In the genomic region with DNA sequence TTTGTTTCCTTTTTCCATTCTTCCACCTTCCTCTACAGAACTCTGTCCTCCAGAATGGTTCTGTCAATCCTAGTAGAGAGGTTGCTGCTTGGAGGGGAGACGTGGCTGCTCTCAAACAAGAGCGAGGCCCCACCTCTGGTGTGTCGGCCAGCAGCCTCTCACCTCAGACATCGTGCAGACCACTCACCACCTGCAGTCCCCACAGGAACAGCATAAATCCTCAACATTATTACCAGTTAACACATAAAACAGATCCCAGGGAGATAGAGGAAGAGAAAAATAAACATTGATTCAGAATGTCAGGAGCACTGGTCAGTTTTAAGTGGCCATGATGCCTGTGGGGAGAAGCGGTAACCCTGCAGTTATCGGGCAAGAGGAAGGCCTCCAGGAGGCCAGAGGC, we compare ENCODE assay signal across 31 cellular contexts.
"Had no signal": no experiment of that assay in that cellular context is flagged by ENCODE, and none has a peak within 500 bp of the region (broad histone marks: within the 10 kb centered on the region; RNA-seq: fewer than 3 reads in every experiment).

No MANE protein-coding gene starts in this region.

- H3K27ac Mint-ChIP-seq: naive B cell; naive thymus-derived CD8-positive, alpha-beta T cell; natural killer cell treated with Interleukin-12 subunit alpha and Interleukin-12 subunit beta and Interleukin-15 and Interleukin-18, amount 100 ng/mL, for 72 hours; nephron progenitor cell; stimulated activated memory B cell treated with anti-CD40 and anti-IgM and Interleukin-4, amounts not matched to agents 10 μg/mL and 1 μg/mL and 100 μg/mL, for 72 hours; type B pancreatic cell had no signal

- H3K4me1 Mint-ChIP-seq: naive B cell; naive thymus-derived CD8-positive, alpha-beta T cell; nephron progenitor cell; neural crest cell; stimulated activated memory B cell treated with anti-CD40 and anti-IgM and Interleukin-4, amounts not matched to agents 10 μg/mL and 1 μg/mL and 100 μg/mL, for 72 hours; stimulated activated naive CD8-positive, alpha-beta T cell treated with anti-CD3 and anti-CD28 coated beads, Interleukin-15, amount 100 ng/mL, for 72 hours had no signal

- H3K4me3 ChIP-seq: pancreas, prostate gland, right lobe of liver, skin epidermis, smooth muscle cell, spleen, suprapubic skin, testis, tibial artery, transverse colon, upper lobe of right lung, vagina had no signal

- H3K9me3 ChIP-seq: pancreas, prostate gland, right lobe of liver, testis, transverse colon, upper lobe of right lung, vagina had no signal

- DNase-seq: naive B cell; naive thymus-derived CD8-positive, alpha-beta T cell; nephron progenitor cell; nucleus accumbens; pancreas; right cardiac atrium; right lobe of liver; spleen; stimulated activated CD4-positive, alpha-beta T cell treated with anti-CD3 and anti-CD28 coated beads, Interleukin-12 subunit alpha, Interleukin-12 subunit beta, amount 100 ng/mL, for 4 hours; stimulated activated CD4-positive, alpha-beta T cell treated with anti-CD3 and anti-CD28 coated beads, Interleukin-1b, Interleukin-23, amount 100 ng/mL, for 48 hours; stimulated activated CD4-positive, alpha-beta T cell treated with anti-CD3 and anti-CD28 coated beads, Interleukin-4, amount 100 ng/mL, for 1 hour; stimulated activated CD4-positive, alpha-beta T cell treated with anti-CD3 and anti-CD28 coated beads, Interleukin-4, amount 100 ng/mL, for 4 hours; stimulated activated CD8-positive, alpha-beta memory T cell treated with anti-CD3 and anti-CD28 coated beads, Interleukin-4, amount 100 ng/mL, for 48 hours; stimulated activated naive CD4-positive, alpha-beta T cell; stimulated activated naive CD8-positive, alpha-beta T cell treated with anti-CD3 and anti-CD28 coated beads, Interleukin-15, amount 100 ng/mL, for 72 hours; stimulated activated naive CD8-positive, alpha-beta T cell treated with anti-CD3 and anti-CD28 coated beads, Interleukin-15, Interleukin-2, amounts not matched to agents 100 U/mL and 50 U/mL, for 24 hours; substantia nigra; testis; tibial artery; transverse colon; upper lobe of right lung had no signal

- H3K4me3 Mint-ChIP-seq: naive B cell; naive thymus-derived CD8-positive, alpha-beta T cell; natural killer cell treated with Interleukin-12 subunit alpha and Interleukin-12 subunit beta and Interleukin-15 and Interleukin-18, amount 100 ng/mL, for 72 hours; nephron progenitor cell; neural crest cell; stimulated activated memory B cell treated with anti-CD40 and anti-IgM and Interleukin-4, amounts not matched to agents 10 μg/mL and 1 μg/mL and 100 μg/mL, for 72 hours; stimulated activated naive CD8-positive, alpha-beta T cell treated with anti-CD3 and anti-CD28 coated beads, Interleukin-15, amount 100 ng/mL, for 72 hours; type B pancreatic cell had no signal

- H3K36me3 ChIP-seq: neutrophil, pancreas, prostate gland, right lobe of liver, spleen, suprapubic skin, tibial artery, transverse colon, upper lobe of right lung, vagina had no signal

- H3K27me3 Mint-ChIP-seq: naive B cell; natural killer cell treated with Interleukin-12 subunit alpha and Interleukin-12 subunit beta and Interleukin-15 and Interleukin-18, amount 100 ng/mL, for 72 hours; stimulated activated memory B cell treated with anti-CD40 and anti-IgM and Interleukin-4, amounts not matched to agents 10 μg/mL and 1 μg/mL and 100 μg/mL, for 72 hours; stimulated activated naive CD8-positive, alpha-beta T cell treated with anti-CD3 and anti-CD28 coated beads, Interleukin-15, amount 100 ng/mL, for 72 hours; type B pancreatic cell had no signal

- H3K36me3 Mint-ChIP-seq: stimulated activated memory B cell treated with anti-CD40 and anti-IgM and Interleukin-4, amounts not matched to agents 10 μg/mL and 1 μg/mL and 100 μg/mL, for 72 hours; type B pancreatic cell had no signal

- H3K27me3 ChIP-seq: neutrophil, pancreas, right lobe of liver, spleen, suprapubic skin, testis, tibial artery, transverse colon, upper lobe of right lung, vagina had no signal

- H3K27ac ChIP-seq: neutrophil, pancreas, prostate gland, right lobe of liver, skin epidermis, spleen, suprapubic skin, testis, tibial artery, upper lobe of right lung, vagina had no signal

- H3K4me2 ChIP-seq: smooth muscle cell had no signal

- H3K4me1 ChIP-seq: pancreas, prostate gland, right lobe of liver, spleen, suprapubic skin, testis, tibial artery, upper lobe of right lung, vagina had no signal

- ATAC-seq: naive thymus-derived CD8-positive, alpha-beta T cell; natural killer cell treated with Interleukin-12 subunit alpha and Interleukin-12 subunit beta and Interleukin-15 and Interleukin-18, amount 100 ng/mL, for 72 hours; pancreas; right cardiac atrium; right lobe of liver; stimulated activated memory B cell treated with anti-CD40 and anti-IgM and Interleukin-4, amounts not matched to agents 10 μg/mL and 1 μg/mL and 100 μg/mL, for 72 hours; stimulated activated naive CD8-positive, alpha-beta T cell treated with anti-CD3 and anti-CD28 coated beads, Interleukin-15, amount 100 ng/mL, for 72 hours; stimulated activated naive CD8-positive, alpha-beta T cell treated with anti-CD3 and anti-CD28 coated beads, Interleukin-15, Interleukin-2, amounts not matched to agents 100 U/mL and 50 U/mL, for 24 hours; upper lobe of right lung had no signal
